ENCODE assay signal across 10 cellular contexts in the genomic region with DNA sequence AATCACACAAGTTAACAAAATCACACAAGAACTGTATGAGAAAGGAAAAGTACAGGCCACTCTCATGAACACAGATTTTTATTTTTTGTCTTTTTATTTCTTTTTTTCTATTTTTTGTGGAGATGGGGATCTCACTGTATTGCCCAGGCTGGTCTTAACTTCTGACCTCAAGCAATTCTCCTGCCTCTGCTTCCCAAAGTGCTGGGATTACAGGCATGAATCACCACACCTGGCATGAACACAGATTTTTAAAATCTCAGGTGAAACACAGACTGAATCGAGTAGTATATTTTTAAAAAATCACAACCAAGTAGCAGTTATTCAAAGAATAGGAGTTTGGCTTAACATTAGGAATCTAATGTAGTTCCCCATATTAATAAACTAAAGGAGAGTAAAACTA. TPM values are rescaled to one million over a fixed set of nuclear protein-coding genes. Genes with fewer than 3 reads are reported as not detected.
"Had no signal": no experiment of that assay in that cellular context is flagged by ENCODE, and none has a peak within 500 bp of the region (broad histone marks: within the 10 kb centered on the region; RNA-seq: fewer than 3 reads in every experiment).

No MANE protein-coding gene starts in this region.

- H3K36me3 ChIP-seq: HAP-1 had no signal

- H3K4me3 Mint-ChIP-seq: IgD-negative memory B cell had no signal

- H3K27me3 Mint-ChIP-seq: IgD-negative memory B cell had no signal

- DNase-seq: GM23248, GOT3, H7, KG1 had no signal

- H3K27ac ChIP-seq: GM23248 had no signal

- ATAC-seq: HCT116 had no signal

- H3K4me3 ChIP-seq: GM23248, HAP-1 had no signal

- H3K9me3 Mint-ChIP-seq: IgD-negative memory B cell had no signal

- FAIRE-seq: HTR-8/SVneo had no signal

- H3K9ac ChIP-seq: GM23248 had no signal

- H3K27ac Mint-ChIP-seq: IgD-negative memory B cell had no signal

- H2AFZ ChIP-seq: GM23248 had no signal

- H3K9me3 ChIP-seq: HAP-1 had no signal

RNA-seq across cellular contexts. Expression of a gene that starts 35.7 kb away (rescaled TPM):
- total RNA-seq: GM23248, H4, H7, HT-29 had no signal
- polyA plus RNA-seq: GM23248, IgD-negative memory B cell had no signal
